In the genomic region with DNA sequence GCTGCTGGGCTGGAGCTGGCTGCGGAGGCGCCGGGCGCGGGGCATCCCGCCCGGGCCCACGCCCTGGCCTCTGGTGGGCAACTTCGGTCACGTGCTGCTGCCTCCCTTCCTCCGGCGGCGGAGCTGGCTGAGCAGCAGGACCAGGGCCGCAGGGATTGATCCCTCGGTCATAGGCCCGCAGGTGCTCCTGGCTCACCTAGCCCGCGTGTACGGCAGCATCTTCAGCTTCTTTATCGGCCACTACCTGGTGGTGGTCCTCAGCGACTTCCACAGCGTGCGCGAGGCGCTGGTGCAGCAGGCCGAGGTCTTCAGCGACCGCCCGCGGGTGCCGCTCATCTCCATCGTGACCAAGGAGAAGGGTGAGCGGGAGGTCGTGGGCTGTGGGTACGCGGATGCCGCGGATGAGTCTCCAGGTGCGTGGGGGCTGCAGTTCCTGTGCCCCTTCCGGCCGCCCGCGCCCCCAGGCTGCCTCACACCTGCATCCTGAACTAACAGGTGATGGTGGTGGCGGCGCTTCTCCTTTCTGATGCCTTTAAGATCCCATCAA, we compare ENCODE assay signal across 8 cellular contexts. TPM values are rescaled to one million over a fixed set of nuclear protein-coding genes. Genes with fewer than 3 reads are reported as not detected.
DNase-seq lines count a peak whose midpoint lies in the region; ATAC-seq and TF ChIP-seq lines count a peak whose summit lies in the region.

No MANE protein-coding gene starts in this region.

- peaks cover 3% of the 10 kb centered on the region for H3K36me3 Mint-ChIP-seq in T-helper 1 cell treated with Interleukin-12 subunit alpha and Interleukin-12 subunit beta and Interleukin-4 antibody, amounts not matched to agents 30 μg/mL and 1 μg/mL, for 36 hours (ENCODE audit: low read depth)
- peaks cover 2% of the 10 kb centered on the region for H3K36me3 Mint-ChIP-seq in mesothelial cell of epicardium

- peak overlapping the region; percentile 60 for H3K27ac Mint-ChIP-seq in T-helper 1 cell treated with Interleukin-12 subunit alpha and Interleukin-12 subunit beta and Interleukin-4 antibody, amounts not matched to agents 30 μg/mL and 1 μg/mL, for 36 hours
- H3K27ac Mint-ChIP-seq in mesothelial cell of epicardium: no peak overlapping the region

- peaks cover 21% of the 10 kb centered on the region for H3K4me1 Mint-ChIP-seq in T-helper 1 cell treated with Interleukin-12 subunit alpha and Interleukin-12 subunit beta and Interleukin-4 antibody, amounts not matched to agents 30 μg/mL and 1 μg/mL, for 36 hours (ENCODE audit: low read depth)
- peaks cover 18% of the 10 kb centered on the region for H3K4me1 Mint-ChIP-seq in mesothelial cell of epicardium

- ATAC-seq in HG02588 (IDR thresholded peaks at IDR 0.05; ENCODE audit: unreplicated experiment): peak; percentile 20

- TF ChIP-seq CTCF in cardiac fibroblast (IDR thresholded peaks at IDR 0.05; ENCODE audit: low read depth, low read length) (no peak), mesothelial cell of epicardium (IDR thresholded peaks at IDR 0.05; ENCODE audit: unreplicated experiment) (no peak)

- H3K4me3 Mint-ChIP-seq in T-helper 1 cell treated with Interleukin-12 subunit alpha and Interleukin-12 subunit beta and Interleukin-4 antibody, amounts not matched to agents 30 μg/mL and 1 μg/mL, for 36 hours: peak overlapping the region; percentile 81
- peak overlapping the region; percentile 73 for H3K4me3 Mint-ChIP-seq in mesothelial cell of epicardium

- H3K4me3 ChIP-seq in cardiac fibroblast (replicated peaks in 1 of 2; ENCODE audit: low read depth in 2 of 2, low read length in 2 of 2): peak overlapping the region; percentile 75 to 85

- DNase-seq in G401 (ENCODE audit: low spot score) (peak; percentile 40), cardiac fibroblast (ENCODE audit: low read depth in 2 of 2) (no peak), mesothelial cell of epicardium (ENCODE audit: low spot score in 2 of 2, unreplicated experiment in 2 of 2) (no peak), UCSD-AML1 (lab: John Stamatoyannopoulos, UW; ENCODE audit: unreplicated experiment) (no peak), NOMO-1 (lab: John Stamatoyannopoulos, UW; ENCODE audit: unreplicated experiment in 2 of 2) (no peak)
- peak; percentile 29 for DNase-seq in stimulated activated naive CD4-positive, alpha-beta T cell treated with Interleukin-2 at 50 U/mL for 16 hours (lab: John Stamatoyannopoulos, UW)

- H3K27me3 Mint-ChIP-seq in T-helper 1 cell treated with Interleukin-12 subunit alpha and Interleukin-12 subunit beta and Interleukin-4 antibody, amounts not matched to agents 30 μg/mL and 1 μg/mL, for 36 hours (ENCODE audit: low read depth): peaks cover 27% of the 10 kb centered on the region
- peaks cover 6% of the 10 kb centered on the region for H3K27me3 Mint-ChIP-seq in mesothelial cell of epicardium (ENCODE audit: low read depth)

- in situ Hi-C loops in G401 (cut with HindIII; ENCODE audit: low sequenced_read_pairs): no loop called here

- H3K9me3 Mint-ChIP-seq in T-helper 1 cell treated with Interleukin-12 subunit alpha and Interleukin-12 subunit beta and Interleukin-4 antibody, amounts not matched to agents 30 μg/mL and 1 μg/mL, for 36 hours: no peaks in the 10 kb centered on the region
- no peaks in the 10 kb centered on the region for H3K9me3 Mint-ChIP-seq in mesothelial cell of epicardium

RNA-seq across cellular contexts. Expression of gene CYP2U1, which starts 0.5 kb away (rescaled TPM):
- total RNA-seq in G401 (2014; rRNA removed; shearing (Covaris generic)): 2.7 and 3.9 TPM in 2 replicates
- 6.6 to 7.7 TPM (median 7.0 TPM) in 3 replicates for total RNA-seq in mesothelial cell of epicardium

RNA-seq across cellular contexts. Expression of gene HADH, which starts 57.8 kb away (rescaled TPM):
- 56.0 and 61.8 TPM in 2 replicates for total RNA-seq in G401 (2014; rRNA removed; shearing (Covaris generic))
- 48.8 to 51.9 TPM (median 50.7 TPM) in 3 replicates for total RNA-seq in mesothelial cell of epicardium

Comparison
In these comparisons a context has a peak if more than half of its experiments do, and no peak if none do; other contexts are left out.
1. DNase-seq: peak in G401 (single experiment) and stimulated activated naive CD4-positive, alpha-beta T cell treated with Interleukin-2 at 50 U/mL for 16 hours (single experiment); none in cardiac fibroblast (0 of 2), mesothelial cell of epicardium (0 of 2), UCSD-AML1 (single experiment) and NOMO-1 (0 of 2).